23 cellular contexts compared by ENCODE assay signal in genomic region chr10:23046032-23046431, GRCh38.
"Had no signal": no experiment of that assay in that cellular context is flagged by ENCODE, and none has a peak within 500 bp of the region (broad histone marks: within the 10 kb centered on the region; RNA-seq: fewer than 3 reads in every experiment).

No MANE protein-coding gene starts in this region.

- H3K9me3 ChIP-seq: gastroesophageal sphincter, right atrium auricular region, testis, transverse colon had no signal

- H3K27me3 ChIP-seq: gastroesophageal sphincter, right atrium auricular region, testis, transverse colon had no signal

- H3K4me3 ChIP-seq: coronary artery, dorsolateral prefrontal cortex, gastroesophageal sphincter, right atrium auricular region, testis, transverse colon had no signal

- H3K36me3 ChIP-seq: brain microvascular endothelial cell, gastroesophageal sphincter, right atrium auricular region, transverse colon had no signal

- H3K27ac ChIP-seq: brain microvascular endothelial cell, coronary artery, gastroesophageal sphincter, testis, transverse colon, VCaP had no signal

- H3K4me1 ChIP-seq: testis had no signal

- DNase-seq: activated CD4-positive, alpha-beta T cell treated with anti-CD3 and anti-CD28 coated beads for 4 hours; activated CD4-positive, alpha-beta T cell treated with anti-CD3 and anti-CD28 coated beads, Interleukin-2, amount 50 U/mL, for 4 hours; activated effector memory CD4-positive, alpha-beta T cell treated with anti-CD3 and anti-CD28 coated beads, Interleukin-2, amount 50 U/mL, for 16 hours; activated naive CD4-positive, alpha-beta T cell treated with anti-CD3 and anti-CD28 coated beads for 36 hours; activated T-cell treated with anti-CD3 and anti-CD28 coated beads for 4 hours; amniotic stem cell; brain microvascular endothelial cell; dorsolateral prefrontal cortex; effector memory CD8-positive, alpha-beta T cell; head of caudate nucleus; hippocampal formation; left cardiac atrium; mammary epithelial cell; naive thymus-derived CD4-positive, alpha-beta T cell; stimulated activated CD4-positive, alpha-beta T cell treated with anti-CD3 and anti-CD28 coated beads, Interleukin-2, amount 100 ng/mL, for 48 hours; stimulated activated naive CD8-positive, alpha-beta T cell treated with anti-CD3 and anti-CD28 coated beads, Interleukin-15, Interleukin-2, amounts not matched to agents 100 U/mL and 50 U/mL, for 24 hours; T-helper 9 cell; testis; transverse colon had no signal
